8 cellular contexts compared by ENCODE assay signal in the genomic region with DNA sequence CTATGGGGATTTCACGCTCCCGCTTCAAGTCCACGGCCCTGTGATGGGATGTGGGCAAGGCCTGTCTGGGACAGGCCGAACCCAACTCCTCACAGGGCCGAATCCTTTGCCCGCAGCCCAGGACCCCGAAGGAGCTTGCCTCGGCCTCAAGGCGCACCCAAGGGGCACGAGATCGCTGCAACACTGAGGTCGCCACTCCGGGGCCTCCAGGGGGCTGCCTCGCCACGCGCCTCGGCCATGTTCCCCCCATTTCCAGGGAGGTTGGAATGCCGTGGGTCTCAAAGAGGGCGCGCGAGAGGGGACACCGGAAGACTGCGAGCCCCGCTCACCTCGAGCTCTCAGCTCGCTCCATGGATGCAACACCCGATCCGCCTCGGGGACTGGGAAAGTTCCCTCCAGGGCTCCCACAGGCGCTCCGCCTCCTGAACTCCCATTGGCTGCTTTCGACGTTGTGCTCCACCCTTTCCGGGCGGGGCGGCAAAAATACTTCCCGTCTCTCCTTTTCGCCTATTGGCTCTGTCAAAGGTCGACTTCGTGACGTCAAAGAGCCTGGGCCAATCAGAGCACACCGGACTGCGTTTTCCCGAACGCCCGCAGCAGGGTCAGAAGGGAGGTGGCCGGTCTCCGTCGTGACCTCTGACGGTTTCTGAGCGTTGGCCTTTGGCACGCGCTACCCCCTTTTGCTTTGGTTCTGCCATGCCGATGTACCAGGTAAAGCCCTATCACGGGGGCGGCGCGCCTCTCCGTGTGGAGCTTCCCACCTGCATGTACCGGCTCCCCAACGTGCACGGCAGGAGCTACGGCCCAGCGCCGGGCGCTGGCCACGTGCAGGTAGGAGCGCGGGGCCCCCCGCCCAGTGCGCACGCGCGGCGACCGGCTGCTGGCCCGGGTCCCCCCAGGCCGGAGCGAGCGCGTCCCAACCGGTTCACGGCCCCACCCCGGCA. TPM values are rescaled to one million over a fixed set of nuclear protein-coding genes. Genes with fewer than 3 reads are reported as not detected.
DNase-seq lines count a peak whose midpoint lies in the region; ATAC-seq, FAIRE-seq and TF ChIP-seq lines count a peak whose summit lies in the region.

A gene (plus strand): TSS at position 605 of the 944 bp plus-strand sequence. CDS start 92 bp downstream, at position 697.
A gene with protein sequence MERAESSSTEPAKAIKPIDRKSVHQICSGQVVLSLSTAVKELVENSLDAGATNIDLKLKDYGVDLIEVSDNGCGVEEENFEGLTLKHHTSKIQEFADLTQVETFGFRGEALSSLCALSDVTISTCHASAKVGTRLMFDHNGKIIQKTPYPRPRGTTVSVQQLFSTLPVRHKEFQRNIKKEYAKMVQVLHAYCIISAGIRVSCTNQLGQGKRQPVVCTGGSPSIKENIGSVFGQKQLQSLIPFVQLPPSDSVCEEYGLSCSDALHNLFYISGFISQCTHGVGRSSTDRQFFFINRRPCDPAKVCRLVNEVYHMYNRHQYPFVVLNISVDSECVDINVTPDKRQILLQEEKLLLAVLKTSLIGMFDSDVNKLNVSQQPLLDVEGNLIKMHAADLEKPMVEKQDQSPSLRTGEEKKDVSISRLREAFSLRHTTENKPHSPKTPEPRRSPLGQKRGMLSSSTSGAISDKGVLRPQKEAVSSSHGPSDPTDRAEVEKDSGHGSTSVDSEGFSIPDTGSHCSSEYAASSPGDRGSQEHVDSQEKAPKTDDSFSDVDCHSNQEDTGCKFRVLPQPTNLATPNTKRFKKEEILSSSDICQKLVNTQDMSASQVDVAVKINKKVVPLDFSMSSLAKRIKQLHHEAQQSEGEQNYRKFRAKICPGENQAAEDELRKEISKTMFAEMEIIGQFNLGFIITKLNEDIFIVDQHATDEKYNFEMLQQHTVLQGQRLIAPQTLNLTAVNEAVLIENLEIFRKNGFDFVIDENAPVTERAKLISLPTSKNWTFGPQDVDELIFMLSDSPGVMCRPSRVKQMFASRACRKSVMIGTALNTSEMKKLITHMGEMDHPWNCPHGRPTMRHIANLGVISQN (minus strand): TSS at position 382 of the 944 bp plus-strand sequence. CDS start 30 bp downstream, at position 352.

- H3K4me3 ChIP-seq in psoas muscle: peak within 1 kb of the TSS; percentile 89

- no peak for TF ChIP-seq CTCF in psoas muscle (IDR thresholded peaks at IDR 0.05)

- peaks cover 0 to 33% of the 10 kb centered on the region in 2 donors for H3K36me3 ChIP-seq in psoas muscle (ENCODE audit: insufficient read depth in 1 of 2, low read depth in 1 of 2)

- peak; percentile 50 for FAIRE-seq in urothelium cell line (lab: Jason Lieb, UNC)

- peak; percentile 92 for ATAC-seq in GM18498 (IDR thresholded peaks at IDR 0.05; ENCODE audit: unreplicated experiment)
- ATAC-seq in HG02938 (IDR thresholded peaks at IDR 0.05; ENCODE audit: unreplicated experiment): peak; percentile 92
- ATAC-seq in left ventricle myocardium superior: peak; percentile 97
- ATAC-seq in psoas muscle: peak; percentile 90 to 98 (median 96)

- intact Hi-C loops in left ventricle myocardium superior (cut with micrococcal nuclease) (no loop called here), psoas muscle (cut with DNase I) (no loop called here)

- H3K27ac ChIP-seq in angular gyrus (ENCODE audit: low read depth, low read length) (peak within 1 kb of the TSS; percentile 77), psoas muscle (peak within 1 kb of the TSS; percentile 91)

- peak; percentile 91 to 92 for DNase-seq in NCI-H187 (lab: John Stamatoyannopoulos, UW)
- DNase-seq in T-helper 2 cell: peak; percentile 83 to 96 (median 94)
- peak; percentile 97 for DNase-seq in left ventricle myocardium superior
- peak; percentile 99 for DNase-seq in psoas muscle
- DNase-seq in urothelium cell line (ENCODE audit: low spot score): peak; percentile 100

- WGBS in psoas muscle, 3 donors: 0 to 1% (median 0%) methylated on average over 82 to 84 of the region's 84 CpGs

- H3K27me3 ChIP-seq in psoas muscle (ENCODE audit: insufficient read depth in 3 of 3, low read length in 2 of 3): no peaks in the 10 kb centered on the region

- peaks cover 55% of the 10 kb centered on the region for H3K4me1 ChIP-seq in psoas muscle

- no peaks in the 10 kb centered on the region for H3K9me3 ChIP-seq in psoas muscle

RNA-seq across cellular contexts. Expression of the first gene that starts in this region (rescaled TPM):
- 54.8 TPM for total RNA-seq in left ventricle myocardium superior
- 100 to 1,000 TPM in 1 of 4 donors, 10 to 100 TPM in 3; 78.9 to 131 (median 91.8) TPM for total RNA-seq in psoas muscle
- 100 to 1,000 TPM; 127 to 184 (median 155) TPM for polyA plus RNA-seq in psoas muscle

RNA-seq across cellular contexts. Expression of the second gene that starts in this region (rescaled TPM):
- 5.9 TPM for total RNA-seq in left ventricle myocardium superior
- total RNA-seq in psoas muscle: 1 to 10 TPM; 3.7 to 7.5 (median 6.4) TPM
- 10 to 100 TPM in 1 of 3 donors, 1 to 10 TPM in 2; 3.4 to 11.1 (median 4.4) TPM for polyA plus RNA-seq in psoas muscle

Comparison
In these comparisons a context has a peak if more than half of its experiments do, and no peak if none do; other contexts are left out.
1. Peak in every context shown above with its lines: DNase-seq, ATAC-seq, H3K4me3 ChIP-seq and H3K27ac ChIP-seq.